Comparison of ENCODE assay signal across 28 cellular contexts in the genomic region with DNA sequence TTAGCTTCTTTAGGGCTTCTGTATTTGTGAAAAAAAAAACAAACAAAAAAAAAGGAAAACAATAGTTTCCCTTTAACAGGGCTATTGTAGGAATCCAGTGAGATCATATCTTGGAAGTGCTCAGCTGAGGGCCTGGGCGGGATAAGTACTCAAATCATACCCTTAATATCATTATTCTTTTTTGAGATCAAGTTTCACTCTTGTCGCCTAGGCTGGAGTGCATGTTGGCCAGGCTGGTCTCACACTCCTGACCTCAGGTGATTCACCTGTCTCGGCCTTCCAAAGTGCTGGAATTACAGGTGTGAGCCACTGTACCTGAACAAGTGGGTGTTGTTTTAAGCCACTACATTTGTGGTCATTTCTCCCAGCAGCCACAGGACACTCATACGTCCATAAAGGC.
"Had no signal": no experiment of that assay in that cellular context is flagged by ENCODE, and none has a peak within 500 bp of the region (broad histone marks: within the 10 kb centered on the region; RNA-seq: fewer than 3 reads in every experiment).

No MANE protein-coding gene starts in this region.

- H3K9me3 ChIP-seq: Peyer's patch had no signal

- H3K36me3 ChIP-seq: brain microvascular endothelial cell, cardiac muscle cell, Peyer's patch had no signal

- H3K4me1 Mint-ChIP-seq: activated B cell treated with CpG ODN at 0.5 μM for 24 hours; activated T-helper 17 cell treated with anti-CD3 and anti-CD28 coated beads, Interleukin-2, amount 50 U/mL, for 72 hours; T-cell had no signal

- H3K9me3 Mint-ChIP-seq: activated B cell treated with CpG ODN at 0.5 μM for 24 hours; activated naive CD4-positive, alpha-beta T cell treated with anti-CD3 and anti-CD28 coated beads for 36 hours; activated T-helper 17 cell treated with anti-CD3 and anti-CD28 coated beads, Interleukin-2, amount 50 U/mL, for 72 hours; T-cell had no signal

- H3K36me3 Mint-ChIP-seq: activated naive CD8-positive, alpha-beta T cell; IgD-negative memory B cell; T-cell had no signal

- H3K27me3 ChIP-seq: brain microvascular endothelial cell, cardiac muscle cell, Peyer's patch had no signal

- H3K4me3 Mint-ChIP-seq: activated B cell treated with CpG ODN at 0.5 μM for 24 hours; activated CD4-positive, alpha-beta memory T cell treated with anti-CD3 and anti-CD28 coated beads, Interleukin-2, amount 10 ng/mL, durations not matched to agents 7 days and 5 days; activated naive CD4-positive, alpha-beta T cell treated with anti-CD3 and anti-CD28 coated beads for 36 hours; activated naive CD8-positive, alpha-beta T cell; activated T-helper 17 cell treated with anti-CD3 and anti-CD28 coated beads, Interleukin-2, amount 50 U/mL, for 72 hours; IgD-negative memory B cell; T-cell had no signal

- H3K27ac Mint-ChIP-seq: activated B cell treated with CpG ODN at 0.5 μM for 24 hours; activated CD4-positive, alpha-beta memory T cell treated with anti-CD3 and anti-CD28 coated beads, Interleukin-2, amount 10 ng/mL, durations not matched to agents 7 days and 5 days; activated naive CD4-positive, alpha-beta T cell treated with anti-CD3 and anti-CD28 coated beads for 36 hours; activated naive CD8-positive, alpha-beta T cell; activated T-helper 17 cell treated with anti-CD3 and anti-CD28 coated beads, Interleukin-2, amount 50 U/mL, for 72 hours; IgD-negative memory B cell; T-cell had no signal

- H3K27ac ChIP-seq: brain microvascular endothelial cell, cardiac muscle cell, Peyer's patch, RWPE1 had no signal

- H3K27me3 Mint-ChIP-seq: activated naive CD8-positive, alpha-beta T cell; activated T-helper 17 cell treated with anti-CD3 and anti-CD28 coated beads, Interleukin-2, amount 50 U/mL, for 72 hours; T-cell had no signal

- DNase-seq: activated B cell treated with CpG ODN at 0.5 μM for 24 hours; activated CD4-positive, alpha-beta memory T cell treated with anti-CD3 and anti-CD28 coated beads, Interleukin-2, amount 10 ng/mL, durations not matched to agents 7 days and 5 days; activated CD4-positive, alpha-beta T cell treated with anti-CD3 and anti-CD28 coated beads, Interleukin-2, amount 50 U/mL, for 1 hour; activated gamma-delta T cell; activated naive CD4-positive, alpha-beta T cell treated with anti-CD3 and anti-CD28 coated beads for 36 hours; activated T-cell treated with anti-CD3 and anti-CD28 coated beads for 4 hours; activated T-cell treated with anti-CD3 and anti-CD28 coated beads, Interleukin-2, amount 50 U/mL, for 48 hours; brain microvascular endothelial cell; KG1; MV-4-11; NCI-H1092 treated with DMSO at 0.1 percent for 48 hours; NCI-H1436; NCI-H187; NCI-H2171 treated with DMSO at 0.1 percent for 48 hours; NCI-H345; NCI-H524; Peyer's patch; SHP77 treated with DMSO at 0.1 percent for 48 hours; T-cell; T-helper 2 cell; T1000 had no signal

- FAIRE-seq: astrocyte, TTC549 had no signal

- H3K4me1 ChIP-seq: Peyer's patch had no signal

- H3K4me3 ChIP-seq: cardiac muscle cell, Peyer's patch had no signal

- ATAC-seq: activated T-helper 17 cell treated with anti-CD3 and anti-CD28 coated beads, Interleukin-2, amount 50 U/mL, for 72 hours; T-cell had no signal
